ENCODE assay signal across 8 cellular contexts in genomic region chr15:76340802-76341365, GRCh38. TPM values are rescaled to one million over a fixed set of nuclear protein-coding genes. Genes with fewer than 3 reads are reported as not detected.
A peak's percentile ranks its signal among the peaks of the same experiment; 100 is the strongest.
DNase-seq lines count a peak whose midpoint lies in the region; ATAC-seq, FAIRE-seq and TF ChIP-seq lines count a peak whose summit lies in the region.

No MANE protein-coding gene starts in this region.

- H4K20me1 ChIP-seq in GM12878 (ENCODE audit: control insufficient read depth, insufficient read depth): no peaks in the 10 kb centered on the region

- WGBS in GM12878 (ENCODE audit: insufficient coverage, insufficient replicate concordance, low lambda C conversion rate, missing lambda C conversion rate): 11% methylated on average over 30 of the region's 35 CpGs
- WGBS in testis, 2 donors: 4% methylated on average over 29 of the region's 35 CpGs; no CpG with 5 or more reads in 1 of the 2 donors

- BruUV-seq in GM12878 (replicated peaks; lab: Mats Ljungman, UMichigan): no TSS peak

- H3K36me3 ChIP-seq in GM12878 (ENCODE audit: control insufficient read depth in 2 of 2, insufficient read depth in 2 of 2, low read length in 1 of 2): no peaks in the 10 kb centered on the region
- no peaks in the 10 kb centered on the region for H3K36me3 ChIP-seq in lower lobe of right lung
- no peaks in the 10 kb centered on the region for H3K36me3 ChIP-seq in vagina
- no peaks in the 10 kb centered on the region for H3K36me3 ChIP-seq in testis (ENCODE audit: low read depth, missing control alignments)

- H3K79me2 ChIP-seq in GM12878 (ENCODE audit: control insufficient read depth, insufficient read depth, low read length): no peaks in the 10 kb centered on the region; the same call in 1 of the 2 replicates

- H3K27me3 ChIP-seq in GM12878 (replicated peaks in 1 of 2; ENCODE audit: control insufficient read depth in 2 of 2, insufficient read depth in 2 of 2, low read length in 1 of 2) (peaks cover 28 to 30% of the 10 kb centered on the region in 2 experiments), lower lobe of right lung (ENCODE audit: low read depth) (peaks cover 100% of the 10 kb centered on the region), vagina (peaks cover 9% of the 10 kb centered on the region), testis (no peaks in the 10 kb centered on the region)

- H3K9ac ChIP-seq in GM12878 (ENCODE audit: control insufficient read depth, insufficient read depth, low read length): peak overlapping the region; percentile 29; the same call in 1 of the 2 replicates

- peaks cover 29% of the 10 kb centered on the region for H3K4me1 ChIP-seq in GM12878 (ENCODE audit: control insufficient read depth, insufficient read depth, low read length)
- peaks cover 73% of the 10 kb centered on the region for H3K4me1 ChIP-seq in lower lobe of right lung
- H3K4me1 ChIP-seq in vagina: peaks cover 62% of the 10 kb centered on the region
- peaks cover 16% of the 10 kb centered on the region for H3K4me1 ChIP-seq in testis

- TF ChIP-seq CTCF in GM12878 (IDR thresholded peaks at IDR 0.05 in 2 of 3, conservative IDR thresholded peaks at IDR 0.05 in 1 of 3; ENCODE audit: control insufficient read depth in 2 of 3, extremely low read depth in 1 of 3, insufficient read depth in 1 of 3, low read depth in 3 of 3, low read length in 3 of 3) (peak; percentile 11 to 39 (median 34); a peak in 2 of 6 replicates), lower lobe of right lung (IDR thresholded peaks at IDR 0.05) (peak; percentile 19), vagina (IDR thresholded peaks at IDR 0.05) (no peak), testis (IDR thresholded peaks at IDR 0.05) (no peak)

- CTCF ChIA-PET in GM12878 (lab: Yijun Ruan, JAX): no interaction called here

- ATAC-seq in GM12878 (peak; percentile 65), lower lobe of right lung (peak; percentile 32 to 49)

- peak overlapping the region; percentile 73 for H2AFZ ChIP-seq in GM12878 (ENCODE audit: control insufficient read depth, low read depth, low read length)

- H3K9me3 ChIP-seq in GM12878 (replicated peaks; ENCODE audit: control insufficient read depth, insufficient read depth, low read length) (no peaks in the 10 kb centered on the region; the same call in 1 of the 3 replicates), lower lobe of right lung (no peaks in the 10 kb centered on the region), vagina (no peaks in the 10 kb centered on the region), testis (no peaks in the 10 kb centered on the region)

- TF ChIP-seq POLR2A in GM12878 (IDR thresholded peaks at IDR 0.05; ENCODE audit: low read depth, low read length): no peak
- no peak for TF ChIP-seq POLR2A in vagina (IDR thresholded peaks at IDR 0.05)
- no peak for TF ChIP-seq POLR2A in testis (IDR thresholded peaks at IDR 0.05)

- H3K4me3 ChIP-seq in GM12878 (peak overlapping the region; percentile 73), lower lobe of right lung (peak overlapping the region; percentile 50), vagina (peak overlapping the region; percentile 42 to 52), testis (no peak overlapping the region)

- SMC1A ChIA-PET in GM12878 (lab: Charles Lee; ENCODE audit: uncharacterized antibody, unreplicated experiment): no interaction called here

- H3K27ac ChIP-seq in GM12878 (ENCODE audit: control insufficient read depth, insufficient read depth) (no peak overlapping the region), lower lobe of right lung (no peak overlapping the region), vagina (peak overlapping the region; percentile 59), testis (no peak overlapping the region)

- H3K4me2 ChIP-seq in GM12878 (ENCODE audit: control insufficient read depth, insufficient read depth): peak overlapping the region; percentile 96

- peak; percentile 17; the same call in 1 of the 2 replicates for TF ChIP-seq RAD21 in GM12878 (IDR thresholded peaks at IDR 0.05; ENCODE audit: insufficient read depth, low read depth, low read length)

- in situ Hi-C loops in GM12878 (cut with MboI): no loop called here

- POLR2A ChIA-PET in GM12878 (lab: Charles Lee): no interaction called here

- intact Hi-C loops in GM12878 (cut with micrococcal nuclease; ENCODE audit: unreplicated experiment): no loop called here
- intact Hi-C loops in lower lobe of right lung (cut with DNase I): no loop called here
- intact Hi-C loops in vagina (cut with DNase I): no loop called here
- intact Hi-C loops in testis (cut with DNase I; ENCODE audit: low total_unique reads): no loop called here

- RAD21 ChIA-PET in GM12878 (lab: Charles Lee; ENCODE audit: unreplicated experiment): no interaction called here

- no peak for TF ChIP-seq EP300 in GM12878 (IDR thresholded peaks at IDR 0.05; ENCODE audit: borderline replicate concordance in 1 of 2, control insufficient read depth in 1 of 2, low read depth in 2 of 2, low read length in 2 of 2)

- peak; percentile 50 for DNase-seq in COR-L47 (lab: John Stamatoyannopoulos, UW)
- DNase-seq in NCI-H1092 treated with DMSO at 0.1 percent for 48 hours (lab: John Stamatoyannopoulos, UW): peak; percentile 27
- DNase-seq in GM12878 (ENCODE audit: low read depth, low spot score): no peak
- DNase-seq in lower lobe of right lung: peak; percentile 53
- DNase-seq in vagina (ENCODE audit: extremely low spot score in 2 of 2): peak in 1 of 2 donors; percentile 64
- no peak for DNase-seq in COLO829 (ENCODE audit: low spot score)
- DNase-seq in dedifferentiated amniotic fluid mesenchymal stem cell (ENCODE audit: extremely low spot score): no peak
- no peak for DNase-seq in testis

- no peak for FAIRE-seq in GM12878 (lab: Jason Lieb, UNC)

TF ChIP-seq in GM12878, 131 proteins besides CTCF, POLR2A, EP300 and RAD21:
- TF ChIP-seq EZH2 (IDR thresholded peaks at IDR 0.05; ENCODE audit: borderline replicate concordance, control insufficient read depth, low read depth, low read length) (0 out of 2 replicates have a peak, but pooled peaks have one; percentile 73), YY1 (IDR thresholded peaks at IDR 0.05; ENCODE audit: low read depth, low read length) (peak; percentile 85), SMAD5 (IDR thresholded peaks at IDR 0.05; ENCODE audit: low read depth) (no peak)

RNA-seq across cellular contexts. Expression of gene ISL2, which starts 4.3 kb away (rescaled TPM):
- 0.29 TPM in 1 of 2 replicates, not detected in the other for total RNA-seq in GM12878 (2013; cell fraction: nucleolus; rRNA removed)
- total RNA-seq in GM12878 (2014; rRNA removed) (0.11 TPM in 1 of 2 replicates, not detected in the other), GM12878 (2014; rRNA removed; fragmentation: Illumina TruSeq; extraction: Trizol) (not detected in 2 replicates), GM12878 (2021) (0.26 TPM in 1 of 2 replicates, not detected in the other), lower lobe of right lung (0.38 TPM), vagina (2.0 TPM), testis (1 to 10 TPM; 3.5 to 4.2 TPM)
- 0.91 TPM for polyA plus RNA-seq in GM12878 (2011; ENCODE audit: low read depth)
- polyA plus RNA-seq in GM12878 (2011; rRNA removed) (0.06 and 0.08 TPM in 2 replicates), GM12878 (2014; fragmentation: Illumina TruSeq; extraction: Trizol) (not detected in 2 replicates), GM12878 (2014; fragmentation: Nextera tagmentation; extraction: Ambion mirVana) (not detected), GM12878 (2014; rRNA removed) (0.05 TPM in 1 of 2 replicates, not detected in the other), GM12878 (2016; fragmentation: Nextera tagmentation; extraction: Ambion mirVana) (not detected), testis (ENCODE audit: insufficient read depth, low read depth, low replicate concordance) (0.88 TPM)
- polyA plus RNA-seq in GM12878 (2011; cell fraction: cytosol; rRNA removed): 0.18 and 0.30 TPM in 2 replicates
- polyA plus RNA-seq in GM12878 (2011; cell fraction: nucleus; rRNA removed): 1.6 and 1.7 TPM in 2 replicates
- 1.4 and 2.3 TPM in 2 replicates for polyA plus RNA-seq in GM12878 (2012)
- polyA minus RNA-seq in GM12878 (2011; rRNA and poly(A)+ RNA removed): 0.15 TPM in 1 of 2 replicates, not detected in the other
- 1.7 TPM in 1 of 2 replicates, not detected in the other for polyA minus RNA-seq in GM12878 (2011; cell fraction: cytosol; rRNA and poly(A)+ RNA removed)
- not detected in 2 replicates for polyA minus RNA-seq in GM12878 (2011; cell fraction: nucleus; rRNA and poly(A)+ RNA removed)

RNA-seq across cellular contexts. Expression of gene ETFA, which starts 29.6 kb away (rescaled TPM):
- 212 and 216 TPM in 2 replicates for total RNA-seq in GM12878 (2013; cell fraction: nucleolus; rRNA removed)
- total RNA-seq in GM12878 (2014; rRNA removed) (129 and 135 TPM in 2 replicates), GM12878 (2014; rRNA removed; fragmentation: Illumina TruSeq; extraction: Trizol) (156 and 159 TPM in 2 replicates), GM12878 (2021) (149 and 172 TPM in 2 replicates), lower lobe of right lung (81.2 TPM), vagina (97.5 TPM), testis (10 to 100 TPM; 58.3 to 72.7 TPM)
- 156 TPM for polyA plus RNA-seq in GM12878 (2011; ENCODE audit: low read depth)
- polyA plus RNA-seq in GM12878 (2011; rRNA removed) (331 and 404 TPM in 2 replicates), GM12878 (2014; fragmentation: Illumina TruSeq; extraction: Trizol) (166 and 192 TPM in 2 replicates), GM12878 (2014; fragmentation: Nextera tagmentation; extraction: Ambion mirVana) (100 to 1,000 TPM; 114 to 124 TPM), GM12878 (2014; rRNA removed) (136 and 148 TPM in 2 replicates), GM12878 (2016; fragmentation: Nextera tagmentation; extraction: Ambion mirVana) (100 to 1,000 TPM; 290 to 320 TPM), testis (ENCODE audit: insufficient read depth, low read depth, low replicate concordance) (72.1 TPM)
- polyA plus RNA-seq in GM12878 (2011; cell fraction: cytosol; rRNA removed): 181 and 197 TPM in 2 replicates
- polyA plus RNA-seq in GM12878 (2011; cell fraction: nucleus; rRNA removed): 100 and 118 TPM in 2 replicates
- polyA plus RNA-seq in GM12878 (2012): 172 and 177 TPM in 2 replicates
- 154 and 211 TPM in 2 replicates for polyA minus RNA-seq in GM12878 (2011; rRNA and poly(A)+ RNA removed)
- 45.7 and 54.7 TPM in 2 replicates for polyA minus RNA-seq in GM12878 (2011; cell fraction: cytosol; rRNA and poly(A)+ RNA removed)
- polyA minus RNA-seq in GM12878 (2011; cell fraction: nucleus; rRNA and poly(A)+ RNA removed): 43.0 and 54.1 TPM in 2 replicates

Comparison
In these comparisons a context has a peak if more than half of its experiments do, and no peak if none do; other contexts are left out.
1. DNase-seq: peak in COR-L47 (single experiment), NCI-H1092 treated with DMSO at 0.1 percent for 48 hours (single experiment) and lower lobe of right lung (single experiment); none in GM12878 (single experiment), COLO829 (single experiment), dedifferentiated amniotic fluid mesenchymal stem cell (single experiment) and testis (single experiment).
2. H3K4me3 ChIP-seq: peak in GM12878 (single experiment), lower lobe of right lung (single experiment) and vagina (2 of 2); none in testis (0 of 2).
3. CTCF ChIP-seq: peak in GM12878 (3 of 3) and lower lobe of right lung (single experiment); none in vagina (0 of 3) and testis (0 of 3).